ENCODE assay signal across 1 cellular context in genomic region chr14:71960620-71961353, GRCh38.
TF ChIP-seq lines count a peak whose summit lies in the region.

No MANE protein-coding gene starts in this region.

TF ChIP-seq in GM12878, 131 proteins besides CTCF, POLR2A, EP300 and RAD21:
- no peak for TF ChIP-seq LARP7 (IDR thresholded peaks at IDR 0.05)
